Comparison of ENCODE assay signal across 10 cellular contexts in the genomic region with DNA sequence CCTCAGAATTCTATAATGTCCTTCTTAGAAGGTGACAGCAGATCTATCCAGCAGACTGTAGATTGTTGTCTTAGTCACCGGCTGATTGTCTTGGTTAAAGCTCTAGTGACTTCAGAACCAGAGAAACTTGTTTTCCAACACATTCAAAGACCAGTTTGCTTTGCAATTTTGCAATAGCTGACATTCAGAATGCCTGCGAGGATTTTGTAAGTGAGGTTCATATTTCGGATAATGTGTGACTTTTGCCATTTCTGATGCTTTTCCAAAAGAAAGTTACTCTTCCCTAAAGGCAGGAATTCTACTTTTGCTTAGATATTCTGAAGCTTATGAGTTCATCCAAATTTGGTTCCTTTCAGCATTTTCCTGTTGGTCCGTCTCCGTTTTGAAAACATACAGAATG. TPM values are rescaled to one million over a fixed set of nuclear protein-coding genes. Genes with fewer than 3 reads are reported as not detected.
DNase-seq lines count a peak whose midpoint lies in the region; ATAC-seq, FAIRE-seq and TF ChIP-seq lines count a peak whose summit lies in the region.
"Had no signal": no experiment of that assay in that cellular context is flagged by ENCODE, and none has a peak within 500 bp of the region (broad histone marks: within the 10 kb centered on the region; RNA-seq: fewer than 3 reads in every experiment).

No MANE protein-coding gene starts in this region.

- BruUV-seq in K562 (replicated peaks; lab: Mats Ljungman, UMichigan), result no TSS peak

- no peaks in the 10 kb centered on the region; the same call in 1 of the 2 replicates for H3K9me3 ChIP-seq in HEK293 (ENCODE audit: control insufficient read depth, insufficient read depth, low read depth, low read length)
- H3K9me3 ChIP-seq in K562 (replicated peaks; ENCODE audit: control insufficient read depth, insufficient read depth, low read depth, low read length), result no peaks in the 10 kb centered on the region
- no peaks in the 10 kb centered on the region for H3K9me3 ChIP-seq in hepatocyte (ENCODE audit: low read depth)
- H3K9me3 ChIP-seq: neutrophil had no signal

- no peak overlapping the region for H3K4me2 ChIP-seq in K562 (ENCODE audit: insufficient read depth, low read length)
- peak overlapping the region; percentile 42 for H3K4me2 ChIP-seq in hepatocyte

- TF ChIP-seq CTCF in HEK293 (tag by site-specific recombination; IDR thresholded peaks at IDR 0.05) (no peak), K562 (IDR thresholded peaks at IDR 0.05 in 2 of 3, conservative IDR thresholded peaks at IDR 0.05 in 1 of 3; ENCODE audit: insufficient read depth in 2 of 3, low read depth in 1 of 3, low read length in 3 of 3) (no peak), hepatocyte (IDR thresholded peaks at IDR 0.05; ENCODE audit: poor library complexity) (no peak)

- CTCF ChIA-PET in HEK293 (lab: Yijun Ruan, JAX), result interaction anchor here (0.6 to 0.9 kb wide), 3 partner anchors 30 to 34 kb away, joined by 3 to 8 read pairs (median 4); no protein-coding TSS in a partner anchor
- CTCF ChIA-PET in K562 (lab: Yijun Ruan, JAX; ENCODE audit: low intra/inter-chr PET ratio), result no interaction called here

- FAIRE-seq in K562 (lab: Jason Lieb, UNC), result no peak

- no peak overlapping the region for H3K4me3 ChIP-seq in HEK293 (ENCODE audit: low read depth, low read length)
- no peak overlapping the region for H3K4me3 ChIP-seq in K562
- no peak overlapping the region for H3K4me3 ChIP-seq in hepatocyte
- H3K4me3 ChIP-seq in skin epidermis, result no peak overlapping the region

- H4K20me1 ChIP-seq in K562 (replicated peaks; ENCODE audit: control insufficient read depth, insufficient read depth, low read length), result no peaks in the 10 kb centered on the region
- peaks cover 55% of the 10 kb centered on the region for H4K20me1 ChIP-seq in hepatocyte (ENCODE audit: insufficient read depth, poor library complexity, severe bottlenecking)

- POLR2A ChIA-PET in HEK293 (lab: Yijun Ruan, JAX) (interaction anchor here (0.6 to 3.9 kb wide), 3 partner anchors 12 to 43 kb away, joined by 3 to 26 read pairs (median 4); partner anchors contain the start of gene SPINT2), K562 (lab: Yijun Ruan, JAX) (interaction anchor here (0.7 to 1.4 kb wide), 3 partner anchors 10 to 14 kb away, joined by 3 to 5 read pairs (median 3); no protein-coding TSS in a partner anchor)

- 65% methylated on average over 5 of the region's 5 CpGs for WGBS in K562 (ENCODE audit: insufficient coverage, low coverage, missing lambda C conversion rate)
- 49% methylated on average over 5 of the region's 5 CpGs for WGBS in hepatocyte (ENCODE audit: low lambda C conversion rate, missing lambda C conversion rate)

- in situ Hi-C loops in K562 (cut with MboI), result no loop called here

- no peaks in the 10 kb centered on the region for H3K9me1 ChIP-seq in K562 (ENCODE audit: control insufficient read depth, insufficient read depth, low read length)

- H3K9me2 ChIP-seq in hepatocyte (replicated peaks; ENCODE audit: insufficient read depth), result no peaks in the 10 kb centered on the region

- DNase-seq in K562 (ENCODE audit: extremely low read depth in 1 of 4, low spot score in 3 of 4) (no peak), hepatocyte (ENCODE audit: low spot score) (no peak), OCI-M1 (lab: John Stamatoyannopoulos, UW) (no peak), NCI-H510A treated with DMSO at 0.1 percent for 48 hours (lab: John Stamatoyannopoulos, UW) (no peak), SW480 (ENCODE audit: low spot score) (no peak), NCI-H1417 treated with DMSO at 0.1 percent for 48 hours (lab: John Stamatoyannopoulos, UW) (no peak)
- DNase-seq: NCI-H1092 had no signal

- TF ChIP-seq RAD21 in K562 (CRISPR knock-in tag; conservative IDR thresholded peaks at IDR 0.05 in 1 of 2, IDR thresholded peaks at IDR 0.05 in 1 of 2), result no peak

- intact Hi-C loops in K562 (cut with micrococcal nuclease), result no loop called here

- H3K27me3 ChIP-seq in K562 (ENCODE audit: control insufficient read depth in 2 of 2, insufficient read depth in 2 of 2, low read length in 2 of 2), result no peaks in the 10 kb centered on the region
- H3K27me3 ChIP-seq in hepatocyte, result no peaks in the 10 kb centered on the region
- H3K27me3 ChIP-seq: neutrophil had no signal

- peak overlapping the region; percentile 50; the same call in 1 of the 2 replicates for H3K27ac ChIP-seq in HEK293 (ENCODE audit: extremely low read depth, low read depth, low read length)
- H3K27ac ChIP-seq in K562 (ENCODE audit: extremely low read depth, low read depth, low read length), result no peak overlapping the region
- H3K27ac ChIP-seq in hepatocyte, result peak overlapping the region; percentile 39
- peak overlapping the region in 15 of 21 experiments; percentile 2 to 82 (median 56) for H3K27ac ChIP-seq in skin epidermis
- H3K27ac ChIP-seq: neutrophil had no signal

- H3K4me1 ChIP-seq in HEK293 (ENCODE audit: control insufficient read depth, insufficient read depth, low read length) (peaks cover 13% of the 10 kb centered on the region), K562 (replicated peaks in 1 of 2; ENCODE audit: control insufficient read depth in 2 of 2, insufficient read depth in 2 of 2, low read length in 2 of 2) (peaks cover 9 to 12% of the 10 kb centered on the region in 2 experiments; a peak in 4 of 5 replicates), hepatocyte (ENCODE audit: insufficient read depth) (peaks cover 30% of the 10 kb centered on the region)

- peaks cover 6 to 18% of the 10 kb centered on the region in 2 experiments; a peak in 2 of 3 replicates for H3K36me3 ChIP-seq in HEK293 (ENCODE audit: control insufficient read depth in 2 of 2, insufficient read depth in 1 of 2, low read length in 2 of 2)
- H3K36me3 ChIP-seq in K562 (ENCODE audit: control insufficient read depth, insufficient read depth, low read length), result no peaks in the 10 kb centered on the region
- no peaks in the 10 kb centered on the region for H3K36me3 ChIP-seq in hepatocyte (replicated peaks; ENCODE audit: insufficient read depth, low read depth)

- no peak for TF ChIP-seq POLR2A in K562 (conservative IDR thresholded peaks at IDR 0.05)

- no peak overlapping the region for H3K9ac ChIP-seq in K562 (ENCODE audit: insufficient read depth in 1 of 2, low read depth in 2 of 2, low read length in 2 of 2)

- TF ChIP-seq EP300 in K562 (IDR thresholded peaks at IDR 0.05; ENCODE audit: low read length), result no peak

- H3K79me2 ChIP-seq in K562 (ENCODE audit: control insufficient read depth, insufficient read depth, low read length) (no peaks in the 10 kb centered on the region), hepatocyte (peaks cover 93% of the 10 kb centered on the region)

- H2AFZ ChIP-seq in K562 (ENCODE audit: low read depth, low read length) (peak overlapping the region; percentile 51), hepatocyte (no peak overlapping the region)

- ATAC-seq in K562, result no peak

RNA-seq across cellular contexts. Expression of gene SPINT2, which starts 13.2 kb away (rescaled TPM):
- 0.49 and 2.1 TPM in 2 replicates for total RNA-seq in K562 (2011; cell fraction: chromatin; rRNA removed; ENCODE audit: low replicate concordance)
- 1.7 and 3.2 TPM in 2 replicates for total RNA-seq in K562 (2011; cell fraction: nucleolus; rRNA removed)
- 0.73 and 4.7 TPM in 2 replicates for total RNA-seq in K562 (2011; cell fraction: nucleoplasm; rRNA removed)
- 1.0 and 3.5 TPM in 2 replicates for total RNA-seq in K562 (2014; rRNA removed)
- total RNA-seq in K562 (2014; rRNA removed; fragmentation: Illumina TruSeq; extraction: Trizol), result 0.38 and 0.84 TPM in 2 replicates
- 0.65 and 1.4 TPM in 2 replicates for total RNA-seq in K562 (2015; rRNA removed; fragmentation: Illumina TruSeq; extraction: Trizol)
- total RNA-seq in K562 (2021), result 1.9 and 2.1 TPM in 2 replicates
- 4.5 and 4.6 TPM in 2 replicates for polyA plus RNA-seq in K562 (2011; rRNA removed)
- polyA plus RNA-seq in K562 (2011; cell fraction: cytosol; rRNA removed), result 3.5 and 6.8 TPM in 2 replicates
- 3.8 and 4.9 TPM in 2 replicates for polyA plus RNA-seq in K562 (2011; cell fraction: nucleus; rRNA removed)
- polyA plus RNA-seq in K562 (2012), result 0.69 and 1.3 TPM in 2 replicates
- polyA plus RNA-seq in K562 (2014; fragmentation: Illumina TruSeq; extraction: Trizol), result 3.6 and 4.4 TPM in 2 replicates
- polyA plus RNA-seq in K562 (2014; fragmentation: Nextera tagmentation; extraction: Ambion mirVana), result 1 to 10 TPM; 3.4 to 4.1 TPM
- polyA plus RNA-seq in K562 (2014; rRNA removed), result 0.93 and 1.6 TPM in 2 replicates
- 1.9 and 3.0 TPM in 2 replicates for polyA minus RNA-seq in K562 (2011; rRNA and poly(A)+ RNA removed)
- polyA minus RNA-seq in K562 (2011; cell fraction: cytosol; rRNA and poly(A)+ RNA removed), result 4.6 TPM in 1 of 2 replicates, not detected in the other
- polyA minus RNA-seq in K562 (2011; cell fraction: nucleus; rRNA and poly(A)+ RNA removed), result 0.40 and 2.0 TPM in 2 replicates
- 508 and 590 TPM in 2 replicates for total RNA-seq in hepatocyte
- 834 and 885 TPM in 2 replicates for polyA plus RNA-seq in hepatocyte

RNA-seq across cellular contexts. Expression of gene PPP1R14A, which starts 21.4 kb away (rescaled TPM):
- 6.6 and 11.8 TPM in 2 replicates for total RNA-seq in K562 (2011; cell fraction: chromatin; rRNA removed; ENCODE audit: low replicate concordance)
- 9.3 and 13.7 TPM in 2 replicates for total RNA-seq in K562 (2011; cell fraction: nucleolus; rRNA removed)
- total RNA-seq in K562 (2011; cell fraction: nucleoplasm; rRNA removed), result 11.6 and 12.5 TPM in 2 replicates
- total RNA-seq in K562 (2014; rRNA removed) (60.7 and 74.0 TPM in 2 replicates), K562 (2014; rRNA removed; fragmentation: Illumina TruSeq; extraction: Trizol) (0.80 and 1.7 TPM in 2 replicates), K562 (2015; rRNA removed; fragmentation: Illumina TruSeq; extraction: Trizol) (6.5 and 7.5 TPM in 2 replicates), K562 (2021) (107 TPM in 2 replicates), hepatocyte (13.0 and 15.1 TPM in 2 replicates)
- polyA plus RNA-seq in K562 (2011; rRNA removed) (24.7 and 26.4 TPM in 2 replicates), K562 (2014; fragmentation: Illumina TruSeq; extraction: Trizol) (12.1 and 31.5 TPM in 2 replicates), K562 (2014; fragmentation: Nextera tagmentation; extraction: Ambion mirVana) (1 to 10 TPM in 1 of 2 experiments, under 1 TPM in 1; 0.44 to 1.1 TPM), K562 (2014; rRNA removed) (179 and 181 TPM in 2 replicates), hepatocyte (50.5 and 56.9 TPM in 2 replicates)
- polyA plus RNA-seq in K562 (2011; cell fraction: cytosol; rRNA removed), result 41.0 and 143 TPM in 2 replicates
- 21.3 and 32.8 TPM in 2 replicates for polyA plus RNA-seq in K562 (2011; cell fraction: nucleus; rRNA removed)
- 67.8 and 104 TPM in 2 replicates for polyA plus RNA-seq in K562 (2012)
- polyA minus RNA-seq in K562 (2011; rRNA and poly(A)+ RNA removed), result 1.6 and 1.9 TPM in 2 replicates
- 10.9 and 22.5 TPM in 2 replicates for polyA minus RNA-seq in K562 (2011; cell fraction: cytosol; rRNA and poly(A)+ RNA removed)
- polyA minus RNA-seq in K562 (2011; cell fraction: nucleus; rRNA and poly(A)+ RNA removed), result 5.1 and 10.1 TPM in 2 replicates

RNA-seq across cellular contexts. Expression of gene C19orf33, which starts 26.5 kb away (rescaled TPM):
- not detected in 2 replicates for total RNA-seq in K562 (2011; cell fraction: chromatin; rRNA removed; ENCODE audit: low replicate concordance)
- not detected in 2 replicates for total RNA-seq in K562 (2011; cell fraction: nucleolus; rRNA removed)
- not detected in 2 replicates for total RNA-seq in K562 (2011; cell fraction: nucleoplasm; rRNA removed)
- total RNA-seq in K562 (2014; rRNA removed) (not detected in 2 replicates), K562 (2014; rRNA removed; fragmentation: Illumina TruSeq; extraction: Trizol) (not detected in 2 replicates), K562 (2015; rRNA removed; fragmentation: Illumina TruSeq; extraction: Trizol) (not detected in 2 replicates), K562 (2021) (not detected in 2 replicates), hepatocyte (126 and 153 TPM in 2 replicates)
- polyA plus RNA-seq in K562 (2011; rRNA removed) (not detected in 2 replicates), K562 (2014; fragmentation: Illumina TruSeq; extraction: Trizol) (not detected in 2 replicates), K562 (2014; fragmentation: Nextera tagmentation; extraction: Ambion mirVana) (not detected), K562 (2014; rRNA removed) (3.2 TPM in 1 of 2 replicates, not detected in the other), hepatocyte (118 and 123 TPM in 2 replicates)
- 0.57 TPM in 1 of 2 replicates, not detected in the other for polyA plus RNA-seq in K562 (2011; cell fraction: cytosol; rRNA removed)
- polyA plus RNA-seq in K562 (2011; cell fraction: nucleus; rRNA removed), result not detected in 2 replicates
- 0.29 TPM in 1 of 2 replicates, not detected in the other for polyA plus RNA-seq in K562 (2012)
- not detected in 2 replicates for polyA minus RNA-seq in K562 (2011; rRNA and poly(A)+ RNA removed)
- not detected in 2 replicates for polyA minus RNA-seq in K562 (2011; cell fraction: cytosol; rRNA and poly(A)+ RNA removed)
- 0.81 TPM in 1 of 2 replicates, not detected in the other for polyA minus RNA-seq in K562 (2011; cell fraction: nucleus; rRNA and poly(A)+ RNA removed)

RNA-seq across cellular contexts. Expression of gene YIF1B, which starts 38.2 kb away (rescaled TPM):
- total RNA-seq in K562 (2011; cell fraction: chromatin; rRNA removed; ENCODE audit: low replicate concordance), result 108 and 422 TPM in 2 replicates
- 844 and 880 TPM in 2 replicates for total RNA-seq in K562 (2011; cell fraction: nucleolus; rRNA removed)
- 389 and 454 TPM in 2 replicates for total RNA-seq in K562 (2011; cell fraction: nucleoplasm; rRNA removed)
- total RNA-seq in K562 (2014; rRNA removed), result 397 and 458 TPM in 2 replicates
- 92.4 and 102 TPM in 2 replicates for total RNA-seq in K562 (2014; rRNA removed; fragmentation: Illumina TruSeq; extraction: Trizol)
- total RNA-seq in K562 (2015; rRNA removed; fragmentation: Illumina TruSeq; extraction: Trizol), result 213 and 217 TPM in 2 replicates
- total RNA-seq in K562 (2021), result 329 and 345 TPM in 2 replicates
- polyA plus RNA-seq in K562 (2011; rRNA removed), result 400 and 618 TPM in 2 replicates
- 1,022 and 1,984 TPM in 2 replicates for polyA plus RNA-seq in K562 (2011; cell fraction: cytosol; rRNA removed)
- 645 and 781 TPM in 2 replicates for polyA plus RNA-seq in K562 (2011; cell fraction: nucleus; rRNA removed)
- polyA plus RNA-seq in K562 (2012), result 339 and 566 TPM in 2 replicates
- polyA plus RNA-seq in K562 (2014; fragmentation: Illumina TruSeq; extraction: Trizol), result 323 and 490 TPM in 2 replicates
- polyA plus RNA-seq in K562 (2014; fragmentation: Nextera tagmentation; extraction: Ambion mirVana), result 10 to 100 TPM in 1 of 2 experiments, 1 to 10 TPM in 1; 8.5 to 84.7 TPM
- 586 and 617 TPM in 2 replicates for polyA plus RNA-seq in K562 (2014; rRNA removed)
- polyA minus RNA-seq in K562 (2011; rRNA and poly(A)+ RNA removed), result 79.0 and 123 TPM in 2 replicates
- 183 and 249 TPM in 2 replicates for polyA minus RNA-seq in K562 (2011; cell fraction: cytosol; rRNA and poly(A)+ RNA removed)
- 64.5 and 82.9 TPM in 2 replicates for polyA minus RNA-seq in K562 (2011; cell fraction: nucleus; rRNA and poly(A)+ RNA removed)
- total RNA-seq in hepatocyte, result 50.0 and 54.9 TPM in 2 replicates
- polyA plus RNA-seq in hepatocyte, result 101 and 105 TPM in 2 replicates

RNA-seq across cellular contexts. Expression of gene KCNK6, which starts 42.1 kb away (rescaled TPM):
- 0.18 and 0.90 TPM in 2 replicates for total RNA-seq in K562 (2011; cell fraction: chromatin; rRNA removed; ENCODE audit: low replicate concordance)
- 0.17 and 0.92 TPM in 2 replicates for total RNA-seq in K562 (2011; cell fraction: nucleolus; rRNA removed)
- total RNA-seq in K562 (2011; cell fraction: nucleoplasm; rRNA removed), result 0.29 and 1.1 TPM in 2 replicates
- total RNA-seq in K562 (2014; rRNA removed) (0.05 and 0.12 TPM in 2 replicates), K562 (2014; rRNA removed; fragmentation: Illumina TruSeq; extraction: Trizol) (0.06 and 0.15 TPM in 2 replicates), K562 (2015; rRNA removed; fragmentation: Illumina TruSeq; extraction: Trizol) (0.04 and 0.07 TPM in 2 replicates), K562 (2021) (0.18 and 0.31 TPM in 2 replicates), hepatocyte (7.1 and 9.0 TPM in 2 replicates)
- polyA plus RNA-seq in K562 (2011; rRNA removed) (0.07 and 0.16 TPM in 2 replicates), K562 (2014; fragmentation: Illumina TruSeq; extraction: Trizol) (0.08 and 0.42 TPM in 2 replicates), K562 (2014; fragmentation: Nextera tagmentation; extraction: Ambion mirVana) (under 1 TPM; 0.24 to 0.27 TPM), K562 (2014; rRNA removed) (0.07 and 0.08 TPM in 2 replicates), hepatocyte (16.0 and 21.5 TPM in 2 replicates)
- 0.07 and 0.25 TPM in 2 replicates for polyA plus RNA-seq in K562 (2011; cell fraction: cytosol; rRNA removed)
- 0.10 TPM in 2 replicates for polyA plus RNA-seq in K562 (2011; cell fraction: nucleus; rRNA removed)
- 0.20 and 0.47 TPM in 2 replicates for polyA plus RNA-seq in K562 (2012)
- polyA minus RNA-seq in K562 (2011; rRNA and poly(A)+ RNA removed), result 0.07 and 0.09 TPM in 2 replicates
- polyA minus RNA-seq in K562 (2011; cell fraction: cytosol; rRNA and poly(A)+ RNA removed), result not detected in 2 replicates
- polyA minus RNA-seq in K562 (2011; cell fraction: nucleus; rRNA and poly(A)+ RNA removed), result under 0.01 and 0.11 TPM in 2 replicates

Comparison
In these comparisons a context has a peak if more than half of its experiments do, and no peak if none do; other contexts are left out.
1. RNA of gene SPINT2, which starts 13.2 kb away (total RNA-seq): 508 to 590 TPM in hepatocyte; 0.38 to 4.7 TPM in K562; every median in the first group is over 10 times any median in the second.
2. RNA of gene C19orf33, which starts 26.5 kb away (total RNA-seq): 126 to 153 TPM in hepatocyte; not detected in K562; every median in the first group is over 100 times any median in the second.